Comparison of ENCODE assay signal across 8 cellular contexts in genomic region chr7:102236592-102237287, GRCh38. TPM values are rescaled to one million over a fixed set of nuclear protein-coding genes. Genes with fewer than 3 reads are reported as not detected.
DNase-seq lines count a peak whose midpoint lies in the region; TF ChIP-seq lines count a peak whose summit lies in the region.
"Had no signal": no experiment of that assay in that cellular context is flagged by ENCODE, and none has a peak within 500 bp of the region (broad histone marks: within the 10 kb centered on the region; RNA-seq: fewer than 3 reads in every experiment).

No MANE protein-coding gene starts in this region.

- H3K27ac Mint-ChIP-seq in brain: peak overlapping the region in 4 of 5 experiments; percentile 47 to 87 (median 76)
- H3K27ac Mint-ChIP-seq: activated naive CD4-positive, alpha-beta T cell treated with anti-CD3 and anti-CD28 coated beads, Interleukin-2, amount 50 U/mL, for 24 hours had no signal

- DNase-seq in GM12865 (ENCODE audit: low read depth) (peak; percentile 70), NCI-H1092 (lab: John Stamatoyannopoulos, UW) (peak; percentile 47), T follicular helper cell (ENCODE audit: low read depth) (peak; percentile 11), iPS-NIHi7 (ENCODE audit: extremely low spot score) (peak; percentile 90), GF-D8 (lab: John Stamatoyannopoulos, UW) (no peak)
- DNase-seq in stimulated activated CD4-positive, alpha-beta T cell treated with anti-CD3 and anti-CD28 coated beads, Interleukin-12 subunit alpha, Interleukin-12 subunit beta, amount 100 ng/mL, for 48 hours (ENCODE audit: low read depth in 2 of 3, low spot score in 1 of 3): peak in 2 of 3 donors; percentile 39 to 51

- H3K36me3 Mint-ChIP-seq in brain: peaks cover 45% of the 10 kb centered on the region

- no peaks in the 10 kb centered on the region for H3K9me3 Mint-ChIP-seq in brain
- H3K9me3 Mint-ChIP-seq: activated naive CD4-positive, alpha-beta T cell treated with anti-CD3 and anti-CD28 coated beads, Interleukin-2, amount 50 U/mL, for 24 hours had no signal

- TF ChIP-seq CTCF in GM12865 (IDR thresholded peaks at IDR 0.05; ENCODE audit: insufficient read depth, low read depth, low read length, missing control alignments): peak; percentile 65
- peak; percentile 94 to 97 for TF ChIP-seq CTCF in brain (conservative IDR thresholded peaks at IDR 0.05)

- no peaks in the 10 kb centered on the region for H3K27me3 Mint-ChIP-seq in brain
- H3K27me3 Mint-ChIP-seq: activated naive CD4-positive, alpha-beta T cell treated with anti-CD3 and anti-CD28 coated beads, Interleukin-2, amount 50 U/mL, for 24 hours had no signal

- peaks cover 18% of the 10 kb centered on the region for H3K4me1 Mint-ChIP-seq in brain
- H3K4me1 Mint-ChIP-seq: activated naive CD4-positive, alpha-beta T cell treated with anti-CD3 and anti-CD28 coated beads, Interleukin-2, amount 50 U/mL, for 24 hours had no signal

- no peak overlapping the region for H3K4me3 ChIP-seq in GM12865 (ENCODE audit: low read depth, low read length)

- H3K4me3 Mint-ChIP-seq in brain: no peak overlapping the region
- H3K4me3 Mint-ChIP-seq: activated naive CD4-positive, alpha-beta T cell treated with anti-CD3 and anti-CD28 coated beads, Interleukin-2, amount 50 U/mL, for 24 hours had no signal

RNA-seq across cellular contexts. Expression of gene SH2B2, which starts 49.9 kb away (rescaled TPM):
- polyA plus RNA-seq in brain (ENCODE audit: insufficient read depth, low read depth, low replicate concordance): 8.3 TPM
